34 cellular contexts compared by ENCODE assay signal in the genomic region with DNA sequence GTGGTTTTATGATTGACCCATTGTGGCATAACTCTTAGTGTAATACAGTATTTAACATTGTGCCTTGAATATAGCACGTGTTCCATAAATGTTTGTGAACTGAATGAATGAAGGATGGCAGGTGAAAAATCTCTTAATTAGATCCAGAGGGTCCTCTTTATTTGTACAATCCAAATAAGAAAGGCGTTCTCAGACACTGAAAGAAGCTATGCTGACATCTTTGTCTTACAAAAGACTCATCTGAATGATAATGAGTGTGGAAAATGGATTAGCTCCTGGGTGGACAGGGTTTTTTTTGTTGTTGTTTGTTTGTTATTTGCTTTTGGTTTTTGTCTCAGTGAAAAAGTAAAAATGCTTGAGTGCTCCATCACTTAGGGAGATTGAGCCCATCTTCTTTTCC.
"Had no signal": no experiment of that assay in that cellular context is flagged by ENCODE, and none has a peak within 500 bp of the region (broad histone marks: within the 10 kb centered on the region; RNA-seq: fewer than 3 reads in every experiment).

No MANE protein-coding gene starts in this region.

- H3K4me3 ChIP-seq: adrenal gland, body of pancreas, breast epithelium had no signal

- H3K36me3 Mint-ChIP-seq: activated CD4-positive, alpha-beta memory T cell treated with anti-CD3 and anti-CD28 coated beads for 36 hours; activated naive CD8-positive, alpha-beta T cell treated with anti-CD3 and anti-CD28 coated beads for 36 hours had no signal

- H3K4me1 ChIP-seq: adrenal gland, body of pancreas, breast epithelium had no signal

- H3K36me3 ChIP-seq: adrenal gland, brain microvascular endothelial cell, breast epithelium had no signal

- H3K4me3 Mint-ChIP-seq: activated B cell treated with CpG ODN at 0.5 μM for 24 hours; activated CD4-positive, alpha-beta memory T cell treated with anti-CD3 and anti-CD28 coated beads for 36 hours; activated CD4-positive, alpha-beta T cell treated with anti-CD3 and anti-CD28 coated beads, Interleukin-2, amount 10 ng/mL, durations not matched to agents 24 days and 14 days; activated CD8-positive, alpha-beta T cell treated with anti-CD3 and anti-CD28 coated beads for 36 hours; activated naive CD4-positive, alpha-beta T cell treated with anti-CD3 and anti-CD28 coated beads for 36 hours; activated naive CD8-positive, alpha-beta T cell treated with anti-CD3 and anti-CD28 coated beads for 36 hours; activated T-cell treated with anti-CD3 and anti-CD28 coated beads, Interleukin-2, amount 50 U/mL, for 4 hours; activated T-cell treated with anti-CD3 and anti-CD28 coated beads, Interleukin-2, amount 50 U/mL, for 72 hours; activated T-helper 1 cell treated with anti-CD3 and anti-CD28 coated beads, Interleukin-12 subunit alpha, Interleukin-12 subunit beta, Interleukin-2, Interleukin-4 antibody, amounts not matched to agents 30 ng/mL and 10 ng/mL and 1 ng/mL, durations not matched to agents 14 hours and 24 hours and 36 hours; activated T-helper 17 cell treated with anti-CD3 and anti-CD28 coated beads, Interleukin-2, amount 50 U/mL, for 72 hours; T-helper 1 cell treated with Interleukin-12 subunit alpha and Interleukin-12 subunit beta and Interleukin-4 antibody, amounts not matched to agents 30 μg/mL and 1 μg/mL, for 36 hours; T-helper 2 cell treated with Interferon-gamma antibody and Interleukin-4, amounts not matched to agents 5 μg/mL and 100 μg/mL, for 36 hours had no signal

- H3K27me3 ChIP-seq: adrenal gland, body of pancreas, brain microvascular endothelial cell, breast epithelium had no signal

- DNase-seq: activated B cell treated with CpG ODN at 0.5 μM for 24 hours; activated CD4-positive, alpha-beta memory T cell treated with anti-CD3 and anti-CD28 coated beads for 36 hours; activated CD4-positive, alpha-beta T cell treated with anti-CD3 and anti-CD28 coated beads for 4 hours; activated CD4-positive, alpha-beta T cell treated with anti-CD3 and anti-CD28 coated beads, Interleukin-2, amount 10 ng/mL, durations not matched to agents 24 days and 14 days; activated CD4-positive, alpha-beta T cell treated with anti-CD3 and anti-CD28 coated beads, Interleukin-2, amount 50 U/mL, for 1 hour; activated CD4-positive, alpha-beta T cell treated with anti-CD3 and anti-CD28 coated beads, Interleukin-2, amount 50 U/mL, for 4 hours; activated CD4-positive, CD25-positive, alpha-beta regulatory T cell treated with anti-CD3 and anti-CD28 coated beads, Interleukin-2, amount 50 U/mL, for 72 hours; activated CD8-positive, alpha-beta memory T cell treated with anti-CD3 and anti-CD28 coated beads, Interleukin-2, amount 50 U/mL, for 4 hours; activated CD8-positive, alpha-beta T cell treated with anti-CD3 and anti-CD28 coated beads for 36 hours; activated effector memory CD4-positive, alpha-beta T cell treated with anti-CD3 and anti-CD28 coated beads, Interleukin-2, amount 50 U/mL, for 16 hours; activated gamma-delta T cell treated with Interleukin-2 at 50 U/mL for 16 hours; activated naive CD4-positive, alpha-beta T cell; activated naive CD4-positive, alpha-beta T cell treated with anti-CD3 and anti-CD28 coated beads for 36 hours; activated naive CD4-positive, alpha-beta T cell treated with anti-CD3 and anti-CD28 coated beads, Interleukin-2, amount 50 U/mL, for 16 hours; activated naive CD8-positive, alpha-beta T cell treated with anti-CD3 and anti-CD28 coated beads for 36 hours; activated T-cell treated with anti-CD3 and anti-CD28 coated beads for 4 hours; activated T-cell treated with anti-CD3 and anti-CD28 coated beads, Interleukin-2, amount 50 U/mL, for 1 hour; activated T-cell treated with anti-CD3 and anti-CD28 coated beads, Interleukin-2, amount 50 U/mL, for 4 hours; activated T-cell treated with anti-CD3 and anti-CD28 coated beads, Interleukin-2, amount 50 U/mL, for 72 hours; adrenal gland; amniotic stem cell; aorta; body of pancreas; brain microvascular endothelial cell; central memory CD4-positive, alpha-beta T cell; T-helper 2 cell; T-helper 9 cell had no signal

- H3K4me1 Mint-ChIP-seq: activated B cell treated with CpG ODN at 0.5 μM for 24 hours; activated CD4-positive, alpha-beta T cell treated with anti-CD3 and anti-CD28 coated beads, Interleukin-2, amount 10 ng/mL, durations not matched to agents 24 days and 14 days; activated naive CD8-positive, alpha-beta T cell treated with anti-CD3 and anti-CD28 coated beads for 36 hours; activated T-helper 17 cell treated with anti-CD3 and anti-CD28 coated beads, Interleukin-2, amount 50 U/mL, for 72 hours had no signal

- H3K9me3 Mint-ChIP-seq: activated B cell treated with CpG ODN at 0.5 μM for 24 hours; activated CD8-positive, alpha-beta T cell treated with anti-CD3 and anti-CD28 coated beads for 36 hours; activated naive CD4-positive, alpha-beta T cell treated with anti-CD3 and anti-CD28 coated beads for 36 hours; activated T-cell treated with anti-CD3 and anti-CD28 coated beads, Interleukin-2, amount 50 U/mL, for 4 hours; activated T-helper 1 cell treated with anti-CD3 and anti-CD28 coated beads, Interleukin-12 subunit alpha, Interleukin-12 subunit beta, Interleukin-2, Interleukin-4 antibody, amounts not matched to agents 30 ng/mL and 10 ng/mL and 1 ng/mL, durations not matched to agents 14 hours and 24 hours and 36 hours; T-helper 2 cell treated with Interferon-gamma antibody and Interleukin-4, amounts not matched to agents 5 μg/mL and 100 μg/mL, for 36 hours had no signal

- H3K27me3 Mint-ChIP-seq: activated CD4-positive, alpha-beta T cell treated with anti-CD3 and anti-CD28 coated beads, Interleukin-2, amount 10 ng/mL, durations not matched to agents 24 days and 14 days; activated T-helper 17 cell treated with anti-CD3 and anti-CD28 coated beads, Interleukin-2, amount 50 U/mL, for 72 hours had no signal

- H3K9me3 ChIP-seq: adrenal gland had no signal

- H3K27ac ChIP-seq: adrenal gland, body of pancreas, brain microvascular endothelial cell, breast epithelium, VCaP had no signal

- H3K27ac Mint-ChIP-seq: activated B cell treated with CpG ODN at 0.5 μM for 24 hours; activated CD4-positive, alpha-beta memory T cell treated with anti-CD3 and anti-CD28 coated beads for 36 hours; activated CD4-positive, alpha-beta T cell treated with anti-CD3 and anti-CD28 coated beads, Interleukin-2, amount 10 ng/mL, durations not matched to agents 24 days and 14 days; activated CD8-positive, alpha-beta T cell treated with anti-CD3 and anti-CD28 coated beads for 36 hours; activated naive CD4-positive, alpha-beta T cell treated with anti-CD3 and anti-CD28 coated beads for 36 hours; activated naive CD4-positive, alpha-beta T cell treated with anti-CD3 and anti-CD28 coated beads, Interleukin-2, amount 50 U/mL, for 72 hours; activated naive CD8-positive, alpha-beta T cell treated with anti-CD3 and anti-CD28 coated beads for 36 hours; activated T-cell treated with anti-CD3 and anti-CD28 coated beads, Interleukin-2, amount 50 U/mL, for 72 hours; activated T-helper 1 cell treated with anti-CD3 and anti-CD28 coated beads, Interleukin-12 subunit alpha, Interleukin-12 subunit beta, Interleukin-2, Interleukin-4 antibody, amounts not matched to agents 30 ng/mL and 10 ng/mL and 1 ng/mL, durations not matched to agents 14 hours and 24 hours and 36 hours; activated T-helper 17 cell treated with anti-CD3 and anti-CD28 coated beads, Interleukin-2, amount 50 U/mL, for 72 hours; T-helper 1 cell treated with Interleukin-12 subunit alpha and Interleukin-12 subunit beta and Interleukin-4 antibody, amounts not matched to agents 30 μg/mL and 1 μg/mL, for 36 hours; T-helper 2 cell treated with Interferon-gamma antibody and Interleukin-4, amounts not matched to agents 5 μg/mL and 100 μg/mL, for 36 hours had no signal
